ENCODE assay signal across 1 cellular context in the genomic region with DNA sequence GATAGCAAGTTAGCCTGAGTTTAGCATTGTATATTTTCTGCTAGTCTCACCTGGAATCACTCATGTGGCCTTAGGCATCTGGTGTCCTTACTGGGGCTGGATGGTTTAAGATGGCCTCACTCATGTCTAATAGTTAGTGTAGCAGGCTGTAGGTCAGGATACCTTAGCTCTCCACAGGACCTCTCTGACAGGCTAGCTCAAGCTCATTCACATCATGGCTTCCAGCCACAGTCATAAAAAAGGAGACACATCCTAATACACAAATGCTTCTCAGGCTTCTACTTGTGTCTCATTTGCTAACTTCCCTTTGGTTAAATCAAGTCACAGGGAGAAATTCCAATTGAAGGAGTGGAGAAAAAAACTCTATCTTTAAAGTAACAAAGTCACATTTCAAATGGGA.
TF ChIP-seq lines count a peak whose summit lies in the region.

No MANE protein-coding gene starts in this region.

TF ChIP-seq in IMR-90, 13 proteins besides CTCF, POLR2A, EP300 and RAD21:
- TF ChIP-seq BHLHE40 (IDR thresholded peaks at IDR 0.05; ENCODE audit: low read depth, low read length): no peak
- TF ChIP-seq MAFK (IDR thresholded peaks at IDR 0.05; ENCODE audit: low read depth, low read length): no peak
- no peak for TF ChIP-seq ELK1 (IDR thresholded peaks at IDR 0.05; ENCODE audit: borderline replicate concordance, low read depth, low read length)
- TF ChIP-seq RCOR1 (IDR thresholded peaks at IDR 0.05; ENCODE audit: insufficient replicate concordance, low read length): no peak
- no peak for TF ChIP-seq MAZ (IDR thresholded peaks at IDR 0.05; ENCODE audit: borderline replicate concordance, low read depth, low read length)
- no peak for TF ChIP-seq MXI1 (IDR thresholded peaks at IDR 0.05; ENCODE audit: borderline replicate concordance, low read depth, low read length)
- no peak for TF ChIP-seq CHD1 (IDR thresholded peaks at IDR 0.05; ENCODE audit: low read depth, low read length)
- TF ChIP-seq FOS (IDR thresholded peaks at IDR 0.05; ENCODE audit: low read depth, low read length): no peak
